Comparison of ENCODE assay signal across 23 cellular contexts in the genomic region with DNA sequence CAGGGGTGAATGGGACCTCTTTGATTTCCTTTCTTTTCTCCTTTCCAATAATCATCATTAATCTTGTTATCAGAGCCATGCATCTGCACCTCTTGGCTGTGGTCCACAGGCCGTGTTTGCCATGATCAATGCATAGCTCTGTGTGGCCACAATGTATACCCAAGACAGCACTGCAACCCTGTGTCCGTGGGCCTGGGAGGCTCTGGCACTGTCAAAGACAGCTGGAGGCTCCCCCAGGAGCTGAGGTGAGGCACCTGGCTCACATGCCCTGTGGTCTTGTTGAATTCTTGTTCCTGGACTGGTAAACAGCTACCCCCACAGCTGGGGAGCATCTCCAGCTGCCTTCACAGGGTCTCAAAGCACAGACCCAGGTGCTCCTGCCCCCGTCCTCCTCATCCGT.
"Had no signal": no experiment of that assay in that cellular context is flagged by ENCODE, and none has a peak within 500 bp of the region (broad histone marks: within the 10 kb centered on the region; RNA-seq: fewer than 3 reads in every experiment).

No MANE protein-coding gene starts in this region.

- H3K36me3 Mint-ChIP-seq: mesothelial cell of epicardium, natural killer cell had no signal

- H3K9me3 Mint-ChIP-seq: mesothelial cell of epicardium, natural killer cell, T-cell had no signal

- H3K36me3 ChIP-seq: adrenal gland, ascending aorta, brain microvascular endothelial cell, thoracic aorta, upper lobe of left lung, WERI-Rb-1 had no signal

- H3K27me3 ChIP-seq: adrenal gland, ascending aorta, hepatocyte, upper lobe of left lung had no signal

- H3K4me3 Mint-ChIP-seq: activated naive CD8-positive, alpha-beta T cell; immature natural killer cell; mesothelial cell of epicardium; natural killer cell had no signal

- DNase-seq: activated CD4-positive, alpha-beta T cell treated with anti-CD3 and anti-CD28 coated beads for 1 hour; activated T-cell treated with anti-CD3 and anti-CD28 coated beads, Interleukin-2, amount 50 U/mL, for 1 hour; adrenal gland; brain microvascular endothelial cell; central memory CD4-positive, alpha-beta T cell; dermis blood vessel endothelial cell; effector CD8-positive, alpha-beta T cell; foreskin melanocyte; immature natural killer cell; left ventricle myocardium superior; mammary epithelial cell; natural killer cell; stimulated activated CD4-positive, alpha-beta T cell treated with anti-CD3 and anti-CD28 coated beads, Interleukin-4, amount 100 ng/mL, for 1 hour; stimulated activated naive CD4-positive, alpha-beta T cell; T-cell; upper lobe of left lung; WERI-Rb-1 had no signal

- H3K4me3 ChIP-seq: adrenal gland, ascending aorta, hepatocyte, thoracic aorta, upper lobe of left lung had no signal

- H3K27ac Mint-ChIP-seq: activated naive CD8-positive, alpha-beta T cell; immature natural killer cell; mesothelial cell of epicardium; natural killer cell had no signal

- H3K9me3 ChIP-seq: adrenal gland, ascending aorta, thoracic aorta, upper lobe of left lung had no signal

- H3K27ac ChIP-seq: adrenal gland, ascending aorta, brain microvascular endothelial cell, hepatocyte, parathyroid adenoma, thoracic aorta, upper lobe of left lung, WERI-Rb-1 had no signal

- ATAC-seq: left ventricle myocardium superior, natural killer cell, T-cell had no signal

- H3K27me3 Mint-ChIP-seq: activated naive CD8-positive, alpha-beta T cell had no signal
